Comparison of ENCODE assay signal across 8 cellular contexts in genomic region chr1:182143154-182143657, GRCh38.
A peak's percentile ranks its signal among the peaks of the same experiment; 100 is the strongest.
DNase-seq lines count a peak whose midpoint lies in the region; ATAC-seq and TF ChIP-seq lines count a peak whose summit lies in the region.

No MANE protein-coding gene starts in this region.

- H3K36me3 Mint-ChIP-seq in nephron progenitor cell (ENCODE audit: low read depth), result no peaks in the 10 kb centered on the region
- no peaks in the 10 kb centered on the region for H3K36me3 Mint-ChIP-seq in stimulated activated naive B cell treated with anti-CD40 and anti-IgM and Interleukin-4, amounts not matched to agents 10 μg/mL and 1 μg/mL and 100 μg/mL, for 72 hours

- H3K9me3 Mint-ChIP-seq in nephron progenitor cell, result no peaks in the 10 kb centered on the region
- H3K9me3 Mint-ChIP-seq in stimulated activated naive B cell treated with anti-CD40 and anti-IgM and Interleukin-4, amounts not matched to agents 10 μg/mL and 1 μg/mL and 100 μg/mL, for 72 hours, result no peaks in the 10 kb centered on the region

- peak overlapping the region; percentile 100 for H3K27ac ChIP-seq in RWPE1

- H3K4me3 Mint-ChIP-seq in nephron progenitor cell, result no peak overlapping the region
- H3K4me3 Mint-ChIP-seq in stimulated activated naive B cell treated with anti-CD40 and anti-IgM and Interleukin-4, amounts not matched to agents 10 μg/mL and 1 μg/mL and 100 μg/mL, for 72 hours, result no peak overlapping the region

- TF ChIP-seq CTCF in GM12864 (IDR thresholded peaks at IDR 0.05; ENCODE audit: low read depth, low read length, missing control alignments) (peak; percentile 95), RWPE1 (conservative IDR thresholded peaks at IDR 0.05; ENCODE audit: low read depth) (peak; percentile 90), fibroblast of pulmonary artery (IDR thresholded peaks at IDR 0.05; ENCODE audit: low read length, missing control alignments) (peak; percentile 98), nephron progenitor cell (IDR thresholded peaks at IDR 0.05) (peak; percentile 95)

- CTCF ChIA-PET in RWPE1 (lab: Yijun Ruan, JAX), result interaction anchor here (0.6 to 2.8 kb wide), 33 partner anchors 8 to 665 kb away, joined by 3 to 58 read pairs (median 3); no protein-coding TSS in a partner anchor

- peak overlapping the region; percentile 90 for H3K27ac Mint-ChIP-seq in nephron progenitor cell
- H3K27ac Mint-ChIP-seq in stimulated activated naive B cell treated with anti-CD40 and anti-IgM and Interleukin-4, amounts not matched to agents 10 μg/mL and 1 μg/mL and 100 μg/mL, for 72 hours, result no peak overlapping the region

- ATAC-seq in stimulated activated naive B cell treated with anti-CD40 and anti-IgM and Interleukin-4, amounts not matched to agents 10 μg/mL and 1 μg/mL and 100 μg/mL, for 72 hours (replicated peaks), result peak; percentile 78 to 84
- ATAC-seq in HG03135 (IDR thresholded peaks at IDR 0.05; ENCODE audit: unreplicated experiment), result no peak

- DNase-seq in GM12864 (ENCODE audit: low read depth) (peak; percentile 44), M059J (ENCODE audit: low read depth) (peak; percentile 80), RWPE1 (ENCODE audit: low spot score) (peak; percentile 69), fibroblast of pulmonary artery (ENCODE audit: low read depth) (peak; percentile 86), nephron progenitor cell (peak; percentile 97)
- DNase-seq in activated T-helper 9 cell treated with anti-CD3 and anti-CD28 coated beads, Interleukin-2, amount 50 U/mL, for 16 hours (ENCODE audit: low read depth), result peak; percentile 76
- DNase-seq in stimulated activated naive B cell treated with anti-CD40 and anti-IgM and Interleukin-4, amounts not matched to agents 10 μg/mL and 1 μg/mL and 100 μg/mL, for 72 hours, result peak; percentile 65

- peaks cover 41% of the 10 kb centered on the region for H3K4me1 Mint-ChIP-seq in nephron progenitor cell
- H3K4me1 Mint-ChIP-seq in stimulated activated naive B cell treated with anti-CD40 and anti-IgM and Interleukin-4, amounts not matched to agents 10 μg/mL and 1 μg/mL and 100 μg/mL, for 72 hours, result peaks cover 9 to 10% of the 10 kb centered on the region in 2 donors

- H3K27me3 Mint-ChIP-seq in nephron progenitor cell (ENCODE audit: low read depth, poor library complexity), result peaks cover 5% of the 10 kb centered on the region
- H3K27me3 Mint-ChIP-seq in stimulated activated naive B cell treated with anti-CD40 and anti-IgM and Interleukin-4, amounts not matched to agents 10 μg/mL and 1 μg/mL and 100 μg/mL, for 72 hours, result peaks cover 20 to 30% of the 10 kb centered on the region in 2 donors

- H3K4me3 ChIP-seq in GM12864 (ENCODE audit: low read depth, low read length) (no peak overlapping the region), fibroblast of pulmonary artery (replicated peaks; ENCODE audit: low read depth, low read length) (no peak overlapping the region)

- POLR2A ChIA-PET in RWPE1 (lab: Yijun Ruan, JAX; ENCODE audit: low non-redundant PET), result interaction anchor here (0.6 kb wide), 1 partner anchor 144 kb away, joined by 3 read pairs; no protein-coding TSS in a partner anchor

Comparison
In these comparisons a context has a peak if more than half of its experiments do, and no peak if none do; other contexts are left out.
1. DNase-seq: peak in every context shown above with its lines; median percentile 97 in nephron progenitor cell; 86 in fibroblast of pulmonary artery; 80 in M059J; 76 in activated T-helper 9 cell treated with anti-CD3 and anti-CD28 coated beads, Interleukin-2, amount 50 U/mL, for 16 hours; 69 in RWPE1; 65 in stimulated activated naive B cell treated with anti-CD40 and anti-IgM and Interleukin-4, amounts not matched to agents 10 μg/mL and 1 μg/mL and 100 μg/mL, for 72 hours; 44 in GM12864.